8 cellular contexts compared by ENCODE assay signal in the genomic region with DNA sequence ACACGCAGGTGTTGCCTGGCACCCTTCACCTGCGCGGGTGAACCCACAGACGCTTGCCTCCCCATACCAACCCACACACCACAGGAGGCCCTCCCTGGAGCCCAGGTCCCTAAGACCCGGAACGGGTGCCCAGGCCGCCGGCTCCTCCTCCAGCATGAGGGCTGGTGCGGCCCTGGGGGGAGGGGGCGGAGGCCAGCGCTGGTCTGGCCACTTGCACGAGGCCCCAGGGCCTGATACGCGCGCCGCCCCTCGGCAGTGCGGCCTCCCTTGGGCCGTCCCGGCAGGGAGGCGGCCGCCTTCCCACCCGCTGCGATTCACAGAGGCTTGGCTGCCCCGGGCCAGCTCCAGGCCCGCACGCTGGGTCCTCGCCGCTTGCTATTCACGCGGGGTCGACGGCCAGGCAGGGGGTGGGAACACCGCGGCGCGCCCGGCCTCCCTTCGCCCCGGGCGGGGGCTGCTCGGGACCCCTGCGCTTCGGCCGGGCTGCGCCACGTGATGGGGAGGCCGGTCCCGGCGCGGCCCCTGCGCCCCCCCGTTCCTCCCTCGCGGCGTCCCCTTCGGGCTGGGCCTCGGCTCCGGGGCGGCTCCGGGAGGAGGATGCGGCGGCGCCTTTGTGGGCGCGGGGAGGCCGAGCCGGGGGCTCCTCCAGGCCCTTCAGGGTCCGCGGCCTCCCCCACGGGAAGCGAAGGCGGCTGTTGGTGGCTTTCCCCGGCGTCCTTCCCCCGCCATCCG. TPM values are rescaled to one million over a fixed set of nuclear protein-coding genes. Genes with fewer than 3 reads are reported as not detected.
DNase-seq lines count a peak whose midpoint lies in the region; ATAC-seq and TF ChIP-seq lines count a peak whose summit lies in the region.

No MANE protein-coding gene starts in this region.

- no peak for ATAC-seq in CD4-positive, alpha-beta T cell (ENCODE audit: poor library complexity)
- no peak for ATAC-seq in GM21529 (IDR thresholded peaks at IDR 0.05; ENCODE audit: unreplicated experiment)

- TF ChIP-seq POLR2A in ovary (IDR thresholded peaks at IDR 0.05): no peak

- H3K9me3 Mint-ChIP-seq in CD4-positive, alpha-beta T cell: no peaks in the 10 kb centered on the region

- H3K36me3 Mint-ChIP-seq in CD4-positive, alpha-beta T cell (ENCODE audit: low read depth): peaks cover 14% of the 10 kb centered on the region

- TF ChIP-seq EP300 in ovary (IDR thresholded peaks at IDR 0.05): no peak

- H3K27ac Mint-ChIP-seq in CD4-positive, alpha-beta T cell: no peak overlapping the region

- no peaks in the 10 kb centered on the region for H3K9me3 ChIP-seq in CD4-positive, alpha-beta T cell (ENCODE audit: control insufficient read depth, low read length)
- H3K9me3 ChIP-seq in ovary: no peaks in the 10 kb centered on the region

- intact Hi-C loops in CD4-positive, alpha-beta T cell (cut with DNase I, micrococcal nuclease): loop anchor here in 1 of 2 experiments (5.0 to 10.0 kb wide), 2 partner anchors 45 to 1993 kb away; a partner anchor contains a TSS
- intact Hi-C loops in ovary (cut with DNase I): no loop called here

- H3K27me3 Mint-ChIP-seq in CD4-positive, alpha-beta T cell: no peaks in the 10 kb centered on the region

- H3K36me3 ChIP-seq in ovary: no peaks in the 10 kb centered on the region

- CTCF ChIA-PET in CD4-positive, alpha-beta T cell (lab: Charles Lee): interaction anchor here (1.0 to 1.6 kb wide), 5 partner anchors 9 to 67 kb away, joined by 3 to 15 read pairs (median 4); a partner anchor contains a TSS

- DNase-seq in CD4-positive, alpha-beta T cell: peak in 2 of 10 experiments; percentile 11 to 42
- DNase-seq in GM19238 (ENCODE audit: insufficient read length, low spot score) (peak; percentile 71), LNCaP clone FGC (ENCODE audit: low read depth) (no peak), germinal center (ENCODE audit: low spot score) (peak; percentile 57), ovary (peak; percentile 37 to 74 (median 64)), foreskin melanocyte (no peak)
- peak; percentile 38 for DNase-seq in activated T-helper 9 cell treated with anti-CD3 and anti-CD28 coated beads, Interleukin-2, amount 50 U/mL, for 16 hours (ENCODE audit: low read depth)

- H3K4me1 Mint-ChIP-seq in CD4-positive, alpha-beta T cell (ENCODE audit: low read depth): peaks cover 3% of the 10 kb centered on the region

- peak overlapping the region; percentile 88 for H3K4me3 ChIP-seq in LNCaP clone FGC (ENCODE audit: low read depth, low read length)
- peak overlapping the region; percentile 72 for H3K4me3 ChIP-seq in ovary

- H3K4me3 Mint-ChIP-seq in CD4-positive, alpha-beta T cell: peak overlapping the region; percentile 83

- no peak for TF ChIP-seq CTCF in CD4-positive, alpha-beta T cell (IDR thresholded peaks at IDR 0.05)
- no peak for TF ChIP-seq CTCF in LNCaP clone FGC (IDR thresholded peaks at IDR 0.05; ENCODE audit: control insufficient read depth, extremely low read depth, insufficient read depth)
- peak in 1 of 3 donors; percentile 9 for TF ChIP-seq CTCF in ovary (IDR thresholded peaks at IDR 0.05)

- no peaks in the 10 kb centered on the region for H3K27me3 ChIP-seq in CD4-positive, alpha-beta T cell (ENCODE audit: control insufficient read depth, insufficient read depth, low read length)
- no peaks in the 10 kb centered on the region for H3K27me3 ChIP-seq in ovary

- WGBS in ovary, 3 donors: 1 to 3% (median 1%) methylated on average over 37 to 77 of the region's 77 CpGs

- H3K27ac ChIP-seq in CD4-positive, alpha-beta T cell (ENCODE audit: low read depth, low read length): peak overlapping the region; percentile 46
- peak overlapping the region; percentile 96 to 98 for H3K27ac ChIP-seq in ovary

- H3K4me1 ChIP-seq in ovary (ENCODE audit: insufficient read depth): peaks cover 8% of the 10 kb centered on the region

- POLR2A ChIA-PET in CD4-positive, alpha-beta T cell (lab: Charles Lee): interaction anchor here (0.9 to 2.9 kb wide), 10 partner anchors 9 to 103 kb away, joined by 3 to 44 read pairs (median 6); a partner anchor contains a TSS

RNA-seq across cellular contexts. Expression of a gene that starts 0.7 kb away (rescaled TPM):
- total RNA-seq in CD4-positive, alpha-beta T cell: 100 to 1,000 TPM; 168 to 174 TPM
- total RNA-seq in ovary: 100 to 1,000 TPM in 1 of 7 donors, 10 to 100 TPM in 5, 1 to 10 TPM in 1; 9.8 to 168 (median 53.8) TPM
- 10 to 100 TPM in 1 of 2 donors, 1 to 10 TPM in 1; 1.3 to 16.0 TPM for polyA plus RNA-seq in ovary

RNA-seq across cellular contexts. Expression of a gene that starts 31.7 kb away (rescaled TPM):
- 100 to 1,000 TPM; 160 to 163 TPM for total RNA-seq in CD4-positive, alpha-beta T cell
- 10 to 100 TPM; 40.1 to 72.4 (median 67.7) TPM for total RNA-seq in ovary
- polyA plus RNA-seq in ovary: 10 to 100 TPM; 15.0 to 62.5 TPM

RNA-seq across cellular contexts. Expression of a gene that starts 45.7 kb away (rescaled TPM):
- total RNA-seq in CD4-positive, alpha-beta T cell: 10 to 100 TPM; 64.6 to 69.3 TPM
- 10 to 100 TPM; 48.8 to 96.2 (median 80.1) TPM for total RNA-seq in ovary
- polyA plus RNA-seq in ovary: 10 to 100 TPM; 12.4 to 77.8 TPM

RNA-seq across cellular contexts. Expression of a gene that starts 45.7 kb away (rescaled TPM):
- 10 to 100 TPM; 28.1 to 31.2 TPM for total RNA-seq in CD4-positive, alpha-beta T cell
- 10 to 100 TPM; 33.3 to 53.0 (median 44.7) TPM for total RNA-seq in ovary
- 10 to 100 TPM; 20.9 to 61.3 TPM for polyA plus RNA-seq in ovary

RNA-seq across cellular contexts. Expression of a gene that starts 59.9 kb away (rescaled TPM):
- 100 to 1,000 TPM; 103 to 119 TPM for total RNA-seq in CD4-positive, alpha-beta T cell
- 100 to 1,000 TPM in 6 of 7 donors, 10 to 100 TPM in 1; 87.6 to 217 (median 131) TPM for total RNA-seq in ovary
- polyA plus RNA-seq in ovary: 100 to 1,000 TPM in 1 of 2 donors, 10 to 100 TPM in 1; 16.7 to 144 TPM

Comparison
In these comparisons a context has a peak if more than half of its experiments do, and no peak if none do; other contexts are left out.
1. DNase-seq: peak in GM19238 (single experiment), activated T-helper 9 cell treated with anti-CD3 and anti-CD28 coated beads, Interleukin-2, amount 50 U/mL, for 16 hours (single experiment), germinal center (single experiment) and ovary (5 of 5); none in LNCaP clone FGC (single experiment) and foreskin melanocyte (single experiment).